8 cellular contexts compared by ENCODE assay signal in genomic region chr5:180494510-180495181, GRCh38. TPM values are rescaled to one million over a fixed set of nuclear protein-coding genes. Genes with fewer than 3 reads are reported as not detected.
DNase-seq lines count a peak whose midpoint lies in the region; ATAC-seq and TF ChIP-seq lines count a peak whose summit lies in the region.

No MANE protein-coding gene starts in this region.

- no peaks in the 10 kb centered on the region for H3K9me3 ChIP-seq in fibroblast of lung (ENCODE audit: control insufficient read depth, insufficient read depth, low read depth, low read length)

- H3K27ac Mint-ChIP-seq in natural killer cell: peak overlapping the region; percentile 57 to 86
- H3K27ac Mint-ChIP-seq in stimulated activated naive CD8-positive, alpha-beta T cell treated with anti-CD3 and anti-CD28 coated beads, Interleukin-15, amount 100 ng/mL, for 72 hours: peak overlapping the region; percentile 94

- intact Hi-C loops in natural killer cell (cut with micrococcal nuclease): no loop called here

- no peaks in the 10 kb centered on the region for H3K27me3 ChIP-seq in fibroblast of lung (ENCODE audit: control insufficient read depth, insufficient read depth, low read length)

- peak overlapping the region; percentile 85 for H3K4me3 Mint-ChIP-seq in natural killer cell
- peak overlapping the region; percentile 85 to 93 for H3K4me3 Mint-ChIP-seq in stimulated activated naive CD8-positive, alpha-beta T cell treated with anti-CD3 and anti-CD28 coated beads, Interleukin-15, amount 100 ng/mL, for 72 hours

- peak; percentile 33 for ATAC-seq in GM21825 (IDR thresholded peaks at IDR 0.05; ENCODE audit: unreplicated experiment)
- ATAC-seq in natural killer cell: peak; percentile 27 to 56 (median 51)
- ATAC-seq in stimulated activated naive CD8-positive, alpha-beta T cell treated with anti-CD3 and anti-CD28 coated beads, Interleukin-15, amount 100 ng/mL, for 72 hours: peak; percentile 58

- peak; percentile 53 for DNase-seq in GM12865 (ENCODE audit: low read depth)
- DNase-seq in LNCaP clone FGC (ENCODE audit: low read depth): no peak
- peak; percentile 56 to 67 for DNase-seq in activated T-cell treated with anti-CD3 and anti-CD28 coated beads, Interleukin-2, amount 50 U/mL, for 48 hours
- DNase-seq in fibroblast of lung (ENCODE audit: low read depth in 2 of 2): peak; percentile 18 to 26
- DNase-seq in natural killer cell: peak; percentile 55
- DNase-seq in stimulated activated naive CD8-positive, alpha-beta T cell treated with anti-CD3 and anti-CD28 coated beads, Interleukin-15, amount 100 ng/mL, for 72 hours: peak in 1 of 2 donors; percentile 46
- no peak for DNase-seq in NCI-H1105 treated with DMSO at 0.1 percent for 48 hours (lab: John Stamatoyannopoulos, UW)

- H3K4me1 Mint-ChIP-seq in natural killer cell: peaks cover 33 to 42% of the 10 kb centered on the region in 2 donors
- H3K4me1 Mint-ChIP-seq in stimulated activated naive CD8-positive, alpha-beta T cell treated with anti-CD3 and anti-CD28 coated beads, Interleukin-15, amount 100 ng/mL, for 72 hours: peaks cover 37% of the 10 kb centered on the region

- H3K4me3 ChIP-seq in GM12865 (ENCODE audit: low read depth, low read length): peak overlapping the region; percentile 87
- H3K4me3 ChIP-seq in LNCaP clone FGC (ENCODE audit: low read depth, low read length): peak overlapping the region; percentile 76
- peak overlapping the region; percentile 55 to 97 (median 63) for H3K4me3 ChIP-seq in fibroblast of lung (replicated peaks in 1 of 4; ENCODE audit: control extremely low read depth in 1 of 4, insufficient read depth in 1 of 4, low read depth in 3 of 4, low read length in 4 of 4)

- H3K4me1 ChIP-seq in fibroblast of lung (ENCODE audit: control insufficient read depth, extremely low read depth, insufficient read depth, low read length): peaks cover 2% of the 10 kb centered on the region

- no peak for TF ChIP-seq CTCF in GM12865 (IDR thresholded peaks at IDR 0.05; ENCODE audit: insufficient read depth, low read depth, low read length, missing control alignments)
- TF ChIP-seq CTCF in LNCaP clone FGC (IDR thresholded peaks at IDR 0.05; ENCODE audit: control insufficient read depth, extremely low read depth, insufficient read depth): no peak
- TF ChIP-seq CTCF in fibroblast of lung (conservative IDR thresholded peaks at IDR 0.05 in 1 of 2, IDR thresholded peaks at IDR 0.05 in 1 of 2; ENCODE audit: low read depth in 1 of 2, low read length in 2 of 2): no peak
- no peak for TF ChIP-seq CTCF in natural killer cell (IDR thresholded peaks at IDR 0.05)

- H3K36me3 ChIP-seq in fibroblast of lung (ENCODE audit: control insufficient read depth, insufficient read depth, low read length): no peaks in the 10 kb centered on the region

- H2AFZ ChIP-seq in fibroblast of lung (ENCODE audit: low read length): peak overlapping the region; percentile 59

- no peaks in the 10 kb centered on the region for H3K36me3 Mint-ChIP-seq in natural killer cell

- peaks cover 46% of the 10 kb centered on the region for H3K79me2 ChIP-seq in fibroblast of lung (ENCODE audit: control insufficient read depth, insufficient read depth, low read length)

- no peaks in the 10 kb centered on the region for H4K20me1 ChIP-seq in fibroblast of lung (ENCODE audit: control insufficient read depth, extremely low read depth, insufficient read depth, low read length)

- peak overlapping the region; percentile 90 for H3K9ac ChIP-seq in fibroblast of lung (ENCODE audit: insufficient read depth, low read length)

- peak overlapping the region; percentile 71 for H3K4me2 ChIP-seq in fibroblast of lung (ENCODE audit: extremely low read depth, insufficient read depth, low read length)

- no peaks in the 10 kb centered on the region for H3K27me3 Mint-ChIP-seq in natural killer cell (ENCODE audit: low read depth in 2 of 2)
- no peaks in the 10 kb centered on the region for H3K27me3 Mint-ChIP-seq in stimulated activated naive CD8-positive, alpha-beta T cell treated with anti-CD3 and anti-CD28 coated beads, Interleukin-15, amount 100 ng/mL, for 72 hours

- H3K27ac ChIP-seq in fibroblast of lung (ENCODE audit: insufficient read depth, low read length): peak overlapping the region; percentile 89

- no peaks in the 10 kb centered on the region for H3K9me3 Mint-ChIP-seq in natural killer cell
- no peaks in the 10 kb centered on the region for H3K9me3 Mint-ChIP-seq in stimulated activated naive CD8-positive, alpha-beta T cell treated with anti-CD3 and anti-CD28 coated beads, Interleukin-15, amount 100 ng/mL, for 72 hours

RNA-seq across cellular contexts. Expression of gene CNOT6, which starts 0.5 kb away (rescaled TPM):
- total RNA-seq in fibroblast of lung: 11.3 and 12.7 TPM in 2 replicates
- polyA plus RNA-seq in fibroblast of lung: 19.5 and 20.0 TPM in 2 replicates
- 13.8 and 14.2 TPM in 2 replicates for polyA plus RNA-seq in fibroblast of lung (2012)
- polyA minus RNA-seq in fibroblast of lung (ENCODE audit: low replicate concordance): 2.0 and 5.3 TPM in 2 replicates
- total RNA-seq in natural killer cell: 10 to 100 TPM; 20.9 to 32.4 (median 26.1) TPM

Comparison
In these comparisons a context has a peak if more than half of its experiments do, and no peak if none do; other contexts are left out.
1. DNase-seq: peak in GM12865 (single experiment), activated T-cell treated with anti-CD3 and anti-CD28 coated beads, Interleukin-2, amount 50 U/mL, for 48 hours (2 of 2), fibroblast of lung (2 of 2) and natural killer cell (single experiment); none in LNCaP clone FGC (single experiment) and NCI-H1105 treated with DMSO at 0.1 percent for 48 hours (single experiment).
2. Peak in every context shown above with its lines, with median percentiles within 50 percentile points of each other: H3K4me3 ChIP-seq and ATAC-seq.